ENCODE assay signal across 20 cellular contexts in genomic region chr6:18439581-18439980, GRCh38. TPM values are rescaled to one million over a fixed set of nuclear protein-coding genes. Genes with fewer than 3 reads are reported as not detected.
DNase-seq lines count a peak whose midpoint lies in the region; ATAC-seq and TF ChIP-seq lines count a peak whose summit lies in the region.
"Had no signal": no experiment of that assay in that cellular context is flagged by ENCODE, and none has a peak within 500 bp of the region (broad histone marks: within the 10 kb centered on the region; RNA-seq: fewer than 3 reads in every experiment).

No MANE protein-coding gene starts in this region.

- intact Hi-C loops in CD14-positive monocyte (cut with micrococcal nuclease), result loop anchor here in 1 of 2 donors (10.0 kb wide), 2 partner anchors 55 to 65 kb away; partner anchors contain the start of gene RNF144B
- intact Hi-C loops in dendritic cell treated with granulocyte-macrophage colony-stimulating factor and Interleukin-4, amounts not matched to agents 40 ng/mL and 50 ng/mL, for 4 days (cut with micrococcal nuclease), result no loop called here

- no peak for ATAC-seq in HG03039 (IDR thresholded peaks at IDR 0.05; ENCODE audit: unreplicated experiment)

- H3K9me3 ChIP-seq in skeletal muscle tissue (ENCODE audit: control insufficient read depth in 3 of 3, low read length in 3 of 3), result no peaks in the 10 kb centered on the region

- H3K36me3 ChIP-seq in skeletal muscle tissue (ENCODE audit: control insufficient read depth in 3 of 3, insufficient read depth in 3 of 3, low read length in 3 of 3), result peaks cover 0 to 2% (median 0%) of the 10 kb centered on the region in 3 donors

- H3K4me1 ChIP-seq in skeletal muscle tissue (ENCODE audit: control insufficient read depth in 3 of 3, insufficient read depth in 3 of 3, low read length in 3 of 3), result peaks cover 5 to 11% (median 10%) of the 10 kb centered on the region in 3 donors

- H3K27me3 Mint-ChIP-seq in CD14-positive monocyte (ENCODE audit: low read depth in 3 of 3), result no peaks in the 10 kb centered on the region
- H3K27me3 Mint-ChIP-seq in dendritic cell treated with granulocyte-macrophage colony-stimulating factor and Interleukin-4, amounts not matched to agents 40 ng/mL and 50 ng/mL, for 4 days, result no peaks in the 10 kb centered on the region
- H3K27me3 Mint-ChIP-seq: CD4-positive, CD25-positive, alpha-beta regulatory T cell had no signal

- H3K36me3 Mint-ChIP-seq in CD14-positive monocyte, result peaks cover 42 to 63% of the 10 kb centered on the region in 2 donors
- H3K36me3 Mint-ChIP-seq in dendritic cell treated with granulocyte-macrophage colony-stimulating factor and Interleukin-4, amounts not matched to agents 40 ng/mL and 50 ng/mL, for 4 days (ENCODE audit: low read depth), result peaks cover 77% of the 10 kb centered on the region

- DNase-seq in CD14-positive monocyte (ENCODE audit: low spot score) (no peak), HCEC 1CT (no peak), C1 segment of cervical spinal cord (lab: John Stamatoyannopoulos, UW) (no peak)
- DNase-seq in Jurkat, Clone E6-1 (ENCODE audit: low read depth, low spot score), result peak; percentile 37
- DNase-seq: ACHN; AML-193; CD4-positive, CD25-positive, alpha-beta regulatory T cell; DMS53; IMR-90; Kasumi-1; NCI-H1105 treated with DMSO at 0.1 percent for 48 hours; NCI-H1694 treated with DMSO at 0.1 percent for 48 hours; NCI-H2171; NCI-H446 treated with DMSO at 0.1 percent for 48 hours; NK-92 treated with Interleukin-12 subunit alpha and Interleukin-12 subunit beta, amount 100 ng/mL, for 24 hours; OCI-M1 had no signal

- H3K9me3 Mint-ChIP-seq in CD14-positive monocyte, result no peaks in the 10 kb centered on the region
- H3K9me3 Mint-ChIP-seq in dendritic cell treated with granulocyte-macrophage colony-stimulating factor and Interleukin-4, amounts not matched to agents 40 ng/mL and 50 ng/mL, for 4 days, result no peaks in the 10 kb centered on the region

- no peak overlapping the region for H3K9ac ChIP-seq in skeletal muscle tissue (ENCODE audit: low read depth in 1 of 3, low read length in 3 of 3)

- no peak overlapping the region for H3K4me3 ChIP-seq in Jurkat, Clone E6-1 (ENCODE audit: low read length)
- H3K4me3 ChIP-seq in skeletal muscle tissue (ENCODE audit: low read length in 3 of 3), result no peak overlapping the region

- H3K4me3 Mint-ChIP-seq in CD14-positive monocyte, result peak overlapping the region in 1 of 2 donors; percentile 14
- no peak overlapping the region for H3K4me3 Mint-ChIP-seq in dendritic cell treated with granulocyte-macrophage colony-stimulating factor and Interleukin-4, amounts not matched to agents 40 ng/mL and 50 ng/mL, for 4 days
- H3K4me3 Mint-ChIP-seq: CD4-positive, CD25-positive, alpha-beta regulatory T cell had no signal

- no peaks in the 10 kb centered on the region for H3K27me3 ChIP-seq in skeletal muscle tissue (ENCODE audit: control insufficient read depth in 3 of 3, insufficient read depth in 3 of 3, low read length in 3 of 3)

- peaks cover 46% of the 10 kb centered on the region for H3K4me1 Mint-ChIP-seq in CD14-positive monocyte
- H3K4me1 Mint-ChIP-seq in dendritic cell treated with granulocyte-macrophage colony-stimulating factor and Interleukin-4, amounts not matched to agents 40 ng/mL and 50 ng/mL, for 4 days (ENCODE audit: low read depth), result peaks cover 52% of the 10 kb centered on the region

- no peak for TF ChIP-seq CTCF in CD14-positive monocyte (IDR thresholded peaks at IDR 0.05)

- peak overlapping the region; percentile 5 for H3K27ac ChIP-seq in skeletal muscle tissue (ENCODE audit: low read depth, low read length)
- H3K27ac ChIP-seq: RWPE1 had no signal

- peak overlapping the region in 4 of 7 donors; percentile 10 to 43 (median 24) for H3K27ac Mint-ChIP-seq in CD14-positive monocyte
- H3K27ac Mint-ChIP-seq in dendritic cell treated with granulocyte-macrophage colony-stimulating factor and Interleukin-4, amounts not matched to agents 40 ng/mL and 50 ng/mL, for 4 days, result peak overlapping the region; percentile 46

RNA-seq across cellular contexts. Expression of gene RNF144B, which starts 52.4 kb away (rescaled TPM):
- polyA plus RNA-seq in CD14-positive monocyte, result 10 to 100 TPM; 25.6 to 27.9 TPM
- 2.2 TPM for polyA plus RNA-seq in Jurkat, Clone E6-1 (2012; ENCODE audit: insufficient read depth, insufficient read length)
- 15.1 TPM for total RNA-seq in skeletal muscle tissue
